ENCODE assay signal across 19 cellular contexts in the genomic region with DNA sequence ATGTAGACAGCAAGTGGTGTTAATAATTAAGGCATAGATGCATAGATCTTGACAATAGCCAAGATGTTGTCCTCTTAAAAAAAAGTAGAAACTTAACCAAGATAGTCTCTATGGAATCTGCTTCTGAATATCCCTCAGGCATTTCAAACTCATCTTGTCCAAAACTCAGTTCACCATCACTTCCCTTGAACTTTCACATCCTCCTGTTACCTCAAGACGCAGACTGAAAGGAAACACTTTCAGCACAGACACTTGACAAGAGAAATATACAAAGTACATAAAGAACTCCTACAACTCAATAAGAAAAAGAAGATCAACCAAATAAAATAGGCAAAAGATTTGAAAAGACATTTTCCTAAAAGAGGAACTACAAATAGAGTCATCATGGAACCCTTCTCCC.
"Had no signal": no experiment of that assay in that cellular context is flagged by ENCODE, and none has a peak within 500 bp of the region (broad histone marks: within the 10 kb centered on the region; RNA-seq: fewer than 3 reads in every experiment).

No MANE protein-coding gene starts in this region.

- H3K36me3 ChIP-seq: esophagus muscularis mucosa, gastrocnemius medialis, heart right ventricle, spleen, stomach, thoracic aorta, transverse colon had no signal

- H3K9me3 Mint-ChIP-seq: effector memory CD8-positive, alpha-beta T cell had no signal

- DNase-seq: effector memory CD8-positive, alpha-beta T cell; gastrocnemius medialis; heart right ventricle; hypothalamus; kidney glomerular epithelial cell; mammary epithelial cell; naive thymus-derived CD8-positive, alpha-beta T cell; posterior cingulate gyrus; spleen; stimulated activated CD4-positive, alpha-beta T cell treated with anti-CD3 and anti-CD28 coated beads, Interleukin-15, amount 100 ng/mL, for 24 hours; stimulated activated CD4-positive, alpha-beta T cell treated with anti-CD3 and anti-CD28 coated beads, Interleukin-1b, Interleukin-23, amount 100 ng/mL, for 48 hours; stimulated activated CD4-positive, alpha-beta T cell treated with anti-CD3 and anti-CD28 coated beads, Interleukin-4, amount 100 ng/mL, for 24 hours; stimulated activated naive CD4-positive, alpha-beta T cell; stomach; substantia nigra; transverse colon had no signal

- H3K4me1 ChIP-seq: transverse colon had no signal

- H3K4me3 Mint-ChIP-seq: effector memory CD8-positive, alpha-beta T cell; naive thymus-derived CD8-positive, alpha-beta T cell had no signal

- H3K27me3 Mint-ChIP-seq: effector memory CD8-positive, alpha-beta T cell; naive thymus-derived CD8-positive, alpha-beta T cell had no signal

- H3K9me3 ChIP-seq: esophagus muscularis mucosa, gastrocnemius medialis, spleen, stomach, thoracic aorta, transverse colon had no signal

- H3K4me3 ChIP-seq: esophagus muscularis mucosa, gastrocnemius medialis, heart right ventricle, spleen, stomach, thoracic aorta, transverse colon had no signal

- ATAC-seq: effector memory CD8-positive, alpha-beta T cell; gastrocnemius medialis; heart right ventricle; naive thymus-derived CD8-positive, alpha-beta T cell; sciatic nerve had no signal

- H3K27ac Mint-ChIP-seq: effector memory CD8-positive, alpha-beta T cell had no signal
